Comparison of ENCODE assay signal across 8 cellular contexts in the genomic region with DNA sequence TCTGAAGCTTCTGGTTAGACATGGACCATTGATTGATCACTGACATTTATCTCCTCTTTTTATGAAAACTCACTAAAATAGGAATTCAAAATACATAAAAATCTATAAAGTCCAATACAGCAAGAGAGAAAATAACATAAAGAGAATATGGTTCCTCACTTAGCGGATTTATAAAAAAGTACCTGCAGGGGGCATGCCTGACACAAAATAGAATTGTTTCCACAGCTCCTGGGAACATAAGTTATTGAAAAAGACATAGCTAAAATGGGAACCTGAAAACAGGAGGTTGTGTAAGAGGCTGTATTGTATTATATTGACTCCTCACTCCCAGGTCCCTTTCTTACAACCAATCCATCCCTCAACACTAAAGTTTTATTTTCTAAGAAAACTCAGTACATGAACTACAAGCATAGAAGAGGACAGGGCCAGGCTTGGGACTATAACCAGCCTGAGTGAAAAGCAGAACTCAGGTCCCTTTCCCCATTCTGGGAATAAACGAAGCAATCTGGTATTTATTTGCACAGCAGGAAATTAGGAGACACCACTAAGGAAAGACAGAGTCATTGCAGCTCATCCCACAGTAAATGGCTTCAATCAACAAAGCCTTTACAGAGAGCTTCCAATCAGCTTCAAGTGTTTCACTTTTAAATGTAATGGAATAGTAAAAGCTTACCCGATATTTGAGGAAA.
DNase-seq lines count a peak whose midpoint lies in the region; ATAC-seq lines count a peak whose summit lies in the region.

No MANE protein-coding gene starts in this region.

- ATAC-seq in GM18511 (IDR thresholded peaks at IDR 0.05; ENCODE audit: unreplicated experiment) (peak; percentile 78), HG03025 (IDR thresholded peaks at IDR 0.05; ENCODE audit: low FRiP score, unreplicated experiment) (peak; percentile 65), GM21515 (IDR thresholded peaks at IDR 0.05; ENCODE audit: unreplicated experiment) (no peak)

- DNase-seq in NOMO-1 (lab: John Stamatoyannopoulos, UW; ENCODE audit: unreplicated experiment in 2 of 2) (peak; percentile 59 to 80), foreskin melanocyte (peak; percentile 17), dedifferentiated amniotic fluid mesenchymal stem cell (ENCODE audit: extremely low spot score) (no peak), NCI-H1105 treated with DMSO at 0.1 percent for 48 hours (lab: John Stamatoyannopoulos, UW) (no peak)
- no peak for DNase-seq in NK-92 treated with Interleukin-12 subunit alpha and Interleukin-12 subunit beta, amount 100 ng/mL, for 24 hours (lab: John Stamatoyannopoulos, UW)

Comparison
In these comparisons a context has a peak if more than half of its experiments do, and no peak if none do; other contexts are left out.
1. DNase-seq: peak in NOMO-1 (2 of 2) and foreskin melanocyte (single experiment); none in NK-92 treated with Interleukin-12 subunit alpha and Interleukin-12 subunit beta, amount 100 ng/mL, for 24 hours (single experiment), dedifferentiated amniotic fluid mesenchymal stem cell (single experiment) and NCI-H1105 treated with DMSO at 0.1 percent for 48 hours (single experiment).